18 cellular contexts compared by ENCODE assay signal in genomic region chr18:29879763-29880162, GRCh38.
"Had no signal": no experiment of that assay in that cellular context is flagged by ENCODE, and none has a peak within 500 bp of the region (broad histone marks: within the 10 kb centered on the region; RNA-seq: fewer than 3 reads in every experiment).

No MANE protein-coding gene starts in this region.

- H3K9me3 ChIP-seq: prostate gland, suprapubic skin, upper lobe of left lung had no signal

- DNase-seq: activated CD4-positive, alpha-beta T cell treated with anti-CD3 and anti-CD28 coated beads, Interleukin-2, amount 50 U/mL, for 4 hours; activated CD4-positive, CD25-positive, alpha-beta regulatory T cell; activated CD8-positive, alpha-beta memory T cell treated with anti-CD3 and anti-CD28 coated beads, Interleukin-2, amount 10 ng/mL, durations not matched to agents 7 days and 5 days; activated effector memory CD4-positive, alpha-beta T cell treated with anti-CD3 and anti-CD28 coated beads, Interleukin-2, amount 50 U/mL, for 16 hours; activated T-cell treated with anti-CD3 and anti-CD28 coated beads, Interleukin-2, amount 50 U/mL, for 4 hours; amygdala; cerebellar nuclear complex; dermis blood vessel endothelial cell; hypothalamus; immature natural killer cell; left colon; naive thymus-derived CD4-positive, alpha-beta T cell; stimulated activated naive CD4-positive, alpha-beta T cell treated with Interleukin-2 at 50 U/mL for 16 hours; upper lobe of left lung had no signal

- ATAC-seq: activated CD8-positive, alpha-beta memory T cell treated with anti-CD3 and anti-CD28 coated beads, Interleukin-2, amount 10 ng/mL, durations not matched to agents 7 days and 5 days; activated T-cell treated with anti-CD3 and anti-CD28 coated beads, Interleukin-2, amount 50 U/mL, for 4 hours; left colon; naive thymus-derived CD4-positive, alpha-beta T cell; sciatic nerve had no signal

- H3K4me3 ChIP-seq: lung, prostate gland, suprapubic skin, upper lobe of left lung had no signal

- H3K36me3 ChIP-seq: prostate gland, suprapubic skin, upper lobe of left lung had no signal

- H3K27me3 ChIP-seq: suprapubic skin, upper lobe of left lung had no signal

- H3K27ac ChIP-seq: prostate gland, suprapubic skin, upper lobe of left lung had no signal

- H3K4me1 ChIP-seq: prostate gland, suprapubic skin, upper lobe of left lung had no signal
